8 cellular contexts compared by ENCODE assay signal in the genomic region with DNA sequence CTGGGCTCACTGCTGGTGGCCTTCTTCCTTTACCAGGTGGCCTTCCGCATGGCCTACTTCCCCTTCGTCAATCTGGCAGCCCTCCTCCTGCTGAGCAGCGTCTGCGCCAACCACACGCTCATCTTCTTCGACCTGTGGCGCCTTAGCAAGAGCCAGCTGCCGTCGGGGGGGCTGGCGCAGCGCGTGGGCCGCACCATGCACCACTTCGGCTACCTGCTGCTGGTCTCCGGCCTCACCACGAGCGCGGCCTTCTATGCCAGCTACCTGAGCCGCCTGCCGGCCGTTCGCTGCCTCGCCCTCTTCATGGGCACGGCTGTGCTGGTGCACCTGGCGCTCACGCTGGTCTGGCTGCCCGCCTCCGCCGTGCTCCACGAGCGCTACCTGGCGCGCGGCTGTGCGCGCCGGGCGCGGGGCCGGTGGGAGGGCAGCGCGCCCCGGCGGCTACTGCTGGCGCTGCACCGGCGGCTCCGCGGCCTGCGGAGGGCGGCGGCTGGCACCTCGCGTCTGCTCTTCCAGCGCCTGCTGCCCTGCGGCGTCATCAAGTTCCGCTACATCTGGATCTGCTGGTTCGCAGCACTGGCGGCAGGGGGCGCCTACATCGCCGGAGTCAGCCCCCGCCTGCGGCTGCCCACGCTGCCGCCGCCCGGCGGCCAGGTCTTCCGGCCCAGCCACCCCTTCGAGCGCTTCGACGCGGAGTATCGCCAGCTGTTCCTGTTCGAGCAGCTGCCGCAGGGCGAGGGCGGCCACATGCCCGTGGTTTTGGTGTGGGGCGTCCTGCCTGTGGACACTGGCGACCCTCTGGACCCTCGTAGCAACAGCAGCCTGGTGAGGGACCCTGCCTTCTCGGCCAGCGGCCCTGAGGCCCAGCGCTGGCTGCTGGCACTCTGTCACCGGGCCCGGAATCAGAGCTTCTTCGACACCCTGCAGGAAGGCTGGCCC. TPM values are rescaled to one million over a fixed set of nuclear protein-coding genes. Genes with fewer than 3 reads are reported as not detected.
A peak's percentile ranks its signal among the peaks of the same experiment; 100 is the strongest.
DNase-seq lines count a peak whose midpoint lies in the region; ATAC-seq and FAIRE-seq lines count a peak whose summit lies in the region.

No MANE protein-coding gene starts in this region.

- 26 to 27% methylated on average over 91 of the region's 91 CpGs for WGBS in ectodermal cell, 2 experiments

- peak; percentile 83 for DNase-seq in NCI-H524 treated with DMSO at 0.1 percent for 48 hours (lab: John Stamatoyannopoulos, UW)
- DNase-seq in activated CD4-positive, alpha-beta T cell treated with anti-CD3 and anti-CD28 coated beads, Interleukin-2, amount 50 U/mL, for 48 hours, result peak; percentile 81 to 85
- DNase-seq in lung microvascular endothelial cell (ENCODE audit: low read depth in 2 of 2), result peak; percentile 91 to 93
- peak; percentile 66 to 84 (median 69) for DNase-seq in stimulated activated CD4-positive, alpha-beta T cell treated with anti-CD3 and anti-CD28 coated beads, TNF-alpha, amount 100 ng/mL, for 24 hours (ENCODE audit: low read depth in 3 of 3)
- no peak for DNase-seq in HTR-8/SVneo (ENCODE audit: insufficient read length, low spot score)

- FAIRE-seq in HTR-8/SVneo (lab: Jason Lieb, UNC), result no peak

- ATAC-seq in GM18511 (IDR thresholded peaks at IDR 0.05; ENCODE audit: unreplicated experiment) (peak; percentile 94), HG03025 (IDR thresholded peaks at IDR 0.05; ENCODE audit: low FRiP score, unreplicated experiment) (peak; percentile 75)

- H3K4me3 ChIP-seq in ectodermal cell (ENCODE audit: insufficient read depth, low read depth, low read length), result peak overlapping the region; percentile 17

- peaks cover 46% of the 10 kb centered on the region for H3K27me3 ChIP-seq in ectodermal cell (ENCODE audit: control insufficient read depth, insufficient read depth, low read length, poor library complexity, severe bottlenecking)

- no peaks in the 10 kb centered on the region for H3K4me1 ChIP-seq in ectodermal cell (ENCODE audit: control insufficient read depth, insufficient read depth, low read length)

- no peak overlapping the region for H3K27ac ChIP-seq in ectodermal cell (ENCODE audit: insufficient read depth, low read depth, low read length, poor library complexity, severe bottlenecking)

- no peaks in the 10 kb centered on the region for H3K36me3 ChIP-seq in ectodermal cell (ENCODE audit: control insufficient read depth, insufficient read depth, low read length)

- H3K9me3 ChIP-seq in ectodermal cell (ENCODE audit: control insufficient read depth, low read length), result no peaks in the 10 kb centered on the region

RNA-seq across cellular contexts. Expression of a gene that starts 9.9 kb away (rescaled TPM):
- polyA plus RNA-seq in ectodermal cell (2013, experiment 1 of 4), result 0.65 TPM
- polyA plus RNA-seq in ectodermal cell (2013, experiment 2 of 4), result 0.78 TPM
- 0.85 TPM for polyA plus RNA-seq in ectodermal cell (2013, experiment 3 of 4)
- 0.20 TPM for polyA plus RNA-seq in ectodermal cell (2013, experiment 4 of 4)
- total RNA-seq in lung microvascular endothelial cell, result under 0.01 TPM in 2 replicates

RNA-seq across cellular contexts. Expression of a gene that starts 14.6 kb away (rescaled TPM):
- polyA plus RNA-seq in ectodermal cell (2013, experiment 1 of 4), result 59.1 TPM
- 49.5 TPM for polyA plus RNA-seq in ectodermal cell (2013, experiment 2 of 4)
- 63.0 TPM for polyA plus RNA-seq in ectodermal cell (2013, experiment 3 of 4)
- 65.3 TPM for polyA plus RNA-seq in ectodermal cell (2013, experiment 4 of 4)
- total RNA-seq in lung microvascular endothelial cell, result 10.9 and 21.1 TPM in 2 replicates

RNA-seq across cellular contexts. Expression of a gene that starts 17.1 kb away (rescaled TPM):
- not detected for polyA plus RNA-seq in ectodermal cell (2013, experiment 1 of 4)
- polyA plus RNA-seq in ectodermal cell (2013, experiment 2 of 4), result not detected
- polyA plus RNA-seq in ectodermal cell (2013, experiment 3 of 4), result not detected
- polyA plus RNA-seq in ectodermal cell (2013, experiment 4 of 4), result not detected
- not detected in 2 replicates for total RNA-seq in lung microvascular endothelial cell

RNA-seq across cellular contexts. Expression of a gene that starts 27.2 kb away (rescaled TPM):
- 0.26 TPM for polyA plus RNA-seq in ectodermal cell (2013, experiment 1 of 4)
- polyA plus RNA-seq in ectodermal cell (2013, experiment 2 of 4), result 0.78 TPM
- polyA plus RNA-seq in ectodermal cell (2013, experiment 3 of 4), result 0.16 TPM
- 0.77 TPM for polyA plus RNA-seq in ectodermal cell (2013, experiment 4 of 4)
- 8.9 and 11.1 TPM in 2 replicates for total RNA-seq in lung microvascular endothelial cell

RNA-seq across cellular contexts. Expression of a gene that starts 37.7 kb away (rescaled TPM):
- 80.9 TPM for polyA plus RNA-seq in ectodermal cell (2013, experiment 1 of 4)
- polyA plus RNA-seq in ectodermal cell (2013, experiment 2 of 4), result 74.7 TPM
- 55.1 TPM for polyA plus RNA-seq in ectodermal cell (2013, experiment 3 of 4)
- polyA plus RNA-seq in ectodermal cell (2013, experiment 4 of 4), result 56.1 TPM
- 31.4 and 32.3 TPM in 2 replicates for total RNA-seq in lung microvascular endothelial cell
